ENCODE assay signal across 12 cellular contexts in the genomic region with DNA sequence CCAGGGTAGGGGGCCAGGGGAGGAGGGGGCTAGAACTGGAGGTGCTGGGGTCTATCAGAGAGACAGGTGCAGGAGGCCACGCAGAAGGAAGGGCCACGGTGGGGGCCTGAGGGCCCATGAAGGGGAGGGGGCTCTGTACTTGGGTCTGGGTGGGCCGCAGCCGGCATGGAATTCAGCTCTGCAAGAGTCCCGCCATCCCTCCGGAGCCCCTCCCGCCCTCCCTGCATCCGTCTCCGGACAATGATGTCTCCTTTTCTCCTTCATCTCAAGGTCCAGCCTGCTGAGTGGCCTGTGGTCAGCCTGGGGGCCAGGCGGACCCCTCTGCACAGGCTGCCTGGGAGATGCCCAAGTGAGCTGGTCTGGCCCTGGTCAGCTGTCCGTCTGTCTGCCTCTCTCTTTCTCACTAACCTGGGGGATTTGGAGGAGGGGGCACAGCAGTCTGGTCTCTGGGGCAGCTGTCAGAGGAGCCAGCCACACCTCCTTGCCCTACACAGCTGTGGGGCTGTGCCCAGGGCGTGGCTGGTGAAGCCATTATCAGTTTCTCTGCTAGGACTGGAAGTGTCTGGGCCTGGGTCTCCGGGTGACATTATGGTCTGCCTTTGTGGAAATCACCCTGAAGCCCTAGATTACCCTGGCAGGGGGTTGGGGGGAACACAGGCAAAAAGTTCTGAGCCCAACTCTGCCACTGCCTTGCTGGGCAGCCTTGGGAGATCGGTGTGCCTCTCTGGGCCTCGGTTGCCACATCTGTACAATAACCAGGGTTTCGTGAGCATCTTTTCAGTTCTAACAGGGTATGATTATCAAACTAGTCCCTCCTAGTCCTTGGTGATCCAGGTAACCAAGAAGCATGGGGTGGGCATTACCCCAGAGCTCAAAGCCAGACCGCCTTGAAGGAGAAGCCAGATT. TPM values are rescaled to one million over a fixed set of nuclear protein-coding genes. Genes with fewer than 3 reads are reported as not detected.
DNase-seq lines count a peak whose midpoint lies in the region; ATAC-seq and TF ChIP-seq lines count a peak whose summit lies in the region.
"Had no signal": no experiment of that assay in that cellular context is flagged by ENCODE, and none has a peak within 500 bp of the region (broad histone marks: within the 10 kb centered on the region; RNA-seq: fewer than 3 reads in every experiment).

No MANE protein-coding gene starts in this region.

- H3K4me1 Mint-ChIP-seq in activated naive CD4-positive, alpha-beta T cell treated with anti-CD3 and anti-CD28 coated beads, Interleukin-2, amount 10 ng/mL, durations not matched to agents 7 days and 5 days = peaks cover 17% of the 10 kb centered on the region
- H3K4me1 Mint-ChIP-seq in activated naive CD8-positive, alpha-beta T cell treated with anti-CD3 and anti-CD28 coated beads, Interleukin-2, amount 10 ng/mL, durations not matched to agents 7 days and 5 days = peaks cover 10% of the 10 kb centered on the region
- H3K4me1 Mint-ChIP-seq in memory B cell = peaks cover 14% of the 10 kb centered on the region
- H3K4me1 Mint-ChIP-seq in type B pancreatic cell (ENCODE audit: unreplicated experiment) = no peaks in the 10 kb centered on the region

- no peak for TF ChIP-seq CTCF in type B pancreatic cell (conservative IDR thresholded peaks at IDR 0.05)

- POLR2A ChIA-PET in activated naive CD8-positive, alpha-beta T cell treated with anti-CD3 and anti-CD28 coated beads, Interleukin-2, amount 10 ng/mL, durations not matched to agents 7 days and 5 days (lab: Charles Lee) = interaction anchor here (1.1 kb wide), 1 partner anchor 14 kb away, joined by 4 read pairs; no protein-coding TSS in a partner anchor

- CTCF ChIA-PET in activated naive CD4-positive, alpha-beta T cell treated with anti-CD3 and anti-CD28 coated beads, Interleukin-2, amount 10 ng/mL, durations not matched to agents 7 days and 5 days (lab: Charles Lee) = interaction anchor here (0.9 to 1.0 kb wide), 2 partner anchors 9 to 15 kb away, joined by 3 read pairs; no protein-coding TSS in a partner anchor

- no peak overlapping the region for H3K27ac Mint-ChIP-seq in activated naive CD4-positive, alpha-beta T cell treated with anti-CD3 and anti-CD28 coated beads, Interleukin-2, amount 10 ng/mL, durations not matched to agents 7 days and 5 days
- H3K27ac Mint-ChIP-seq in activated naive CD4-positive, alpha-beta T cell treated with anti-CD3 and anti-CD28 coated beads, Interleukin-2, amount 50 U/mL, for 72 hours = no peak overlapping the region
- no peak overlapping the region for H3K27ac Mint-ChIP-seq in activated naive CD8-positive, alpha-beta T cell treated with anti-CD3 and anti-CD28 coated beads, Interleukin-2, amount 10 ng/mL, durations not matched to agents 7 days and 5 days
- no peak overlapping the region for H3K27ac Mint-ChIP-seq in memory B cell
- H3K27ac Mint-ChIP-seq in type B pancreatic cell = no peak overlapping the region

- peaks cover 89% of the 10 kb centered on the region for H3K27me3 Mint-ChIP-seq in activated naive CD4-positive, alpha-beta T cell treated with anti-CD3 and anti-CD28 coated beads, Interleukin-2, amount 10 ng/mL, durations not matched to agents 7 days and 5 days
- H3K27me3 Mint-ChIP-seq in activated naive CD8-positive, alpha-beta T cell treated with anti-CD3 and anti-CD28 coated beads, Interleukin-2, amount 10 ng/mL, durations not matched to agents 7 days and 5 days = peaks cover 53% of the 10 kb centered on the region
- peaks cover 27% of the 10 kb centered on the region for H3K27me3 Mint-ChIP-seq in memory B cell
- peaks cover 60% of the 10 kb centered on the region for H3K27me3 Mint-ChIP-seq in type B pancreatic cell

- DNase-seq in activated naive CD4-positive, alpha-beta T cell treated with anti-CD3 and anti-CD28 coated beads, Interleukin-2, amount 10 ng/mL, durations not matched to agents 7 days and 5 days = no peak
- DNase-seq in activated naive CD4-positive, alpha-beta T cell treated with anti-CD3 and anti-CD28 coated beads, Interleukin-2, amount 50 U/mL, for 72 hours (ENCODE audit: low spot score in 2 of 2) = no peak
- DNase-seq in activated naive CD8-positive, alpha-beta T cell treated with anti-CD3 and anti-CD28 coated beads, Interleukin-2, amount 10 ng/mL, durations not matched to agents 7 days and 5 days = no peak
- DNase-seq in memory B cell (ENCODE audit: low spot score in 2 of 2) = no peak
- no peak for DNase-seq in type B pancreatic cell (ENCODE audit: extremely low spot score, unreplicated experiment)
- DNase-seq in activated gamma-delta T cell (lab: John Stamatoyannopoulos, UW) = no peak
- no peak for DNase-seq in NCI-H524 treated with DMSO at 0.1 percent for 48 hours (lab: John Stamatoyannopoulos, UW)
- DNase-seq in stimulated activated CD4-positive, alpha-beta T cell treated with anti-CD3 and anti-CD28 coated beads, Interleukin-2, amount 100 ng/mL, for 48 hours = no peak
- DNase-seq: foreskin keratinocyte; MV-4-11; NK-92 treated with Interleukin-12 subunit alpha and Interleukin-12 subunit beta, amount 100 ng/mL, for 24 hours; stimulated activated CD4-positive, alpha-beta T cell treated with anti-CD3 and anti-CD28 coated beads, Interleukin-4, amount 100 ng/mL, for 4 hours had no signal

- no peaks in the 10 kb centered on the region for H3K9me3 Mint-ChIP-seq in activated naive CD4-positive, alpha-beta T cell treated with anti-CD3 and anti-CD28 coated beads, Interleukin-2, amount 10 ng/mL, durations not matched to agents 7 days and 5 days
- H3K9me3 Mint-ChIP-seq in activated naive CD4-positive, alpha-beta T cell treated with anti-CD3 and anti-CD28 coated beads, Interleukin-2, amount 50 U/mL, for 72 hours = no peaks in the 10 kb centered on the region
- no peaks in the 10 kb centered on the region for H3K9me3 Mint-ChIP-seq in activated naive CD8-positive, alpha-beta T cell treated with anti-CD3 and anti-CD28 coated beads, Interleukin-2, amount 10 ng/mL, durations not matched to agents 7 days and 5 days
- H3K9me3 Mint-ChIP-seq in memory B cell = no peaks in the 10 kb centered on the region
- no peaks in the 10 kb centered on the region for H3K9me3 Mint-ChIP-seq in type B pancreatic cell

- no peaks in the 10 kb centered on the region for H3K36me3 Mint-ChIP-seq in activated naive CD4-positive, alpha-beta T cell treated with anti-CD3 and anti-CD28 coated beads, Interleukin-2, amount 10 ng/mL, durations not matched to agents 7 days and 5 days
- peaks cover 0 to 5% of the 10 kb centered on the region in 2 donors for H3K36me3 Mint-ChIP-seq in activated naive CD4-positive, alpha-beta T cell treated with anti-CD3 and anti-CD28 coated beads, Interleukin-2, amount 50 U/mL, for 72 hours
- peaks cover 2% of the 10 kb centered on the region for H3K36me3 Mint-ChIP-seq in activated naive CD8-positive, alpha-beta T cell treated with anti-CD3 and anti-CD28 coated beads, Interleukin-2, amount 10 ng/mL, durations not matched to agents 7 days and 5 days
- peaks cover 7% of the 10 kb centered on the region for H3K36me3 Mint-ChIP-seq in memory B cell
- H3K36me3 Mint-ChIP-seq in type B pancreatic cell = no peaks in the 10 kb centered on the region

- peak overlapping the region; percentile 42 for H3K4me3 Mint-ChIP-seq in activated naive CD4-positive, alpha-beta T cell treated with anti-CD3 and anti-CD28 coated beads, Interleukin-2, amount 10 ng/mL, durations not matched to agents 7 days and 5 days
- H3K4me3 Mint-ChIP-seq in activated naive CD8-positive, alpha-beta T cell treated with anti-CD3 and anti-CD28 coated beads, Interleukin-2, amount 10 ng/mL, durations not matched to agents 7 days and 5 days = peak overlapping the region; percentile 62
- H3K4me3 Mint-ChIP-seq in memory B cell = peak overlapping the region; percentile 62
- H3K4me3 Mint-ChIP-seq in type B pancreatic cell = peak overlapping the region; percentile 80

- ATAC-seq in activated naive CD4-positive, alpha-beta T cell treated with anti-CD3 and anti-CD28 coated beads, Interleukin-2, amount 50 U/mL, for 72 hours = no peak
- ATAC-seq in activated naive CD8-positive, alpha-beta T cell treated with anti-CD3 and anti-CD28 coated beads, Interleukin-2, amount 10 ng/mL, durations not matched to agents 7 days and 5 days (ENCODE audit: low read depth) = no peak
- no peak for ATAC-seq in memory B cell (ENCODE audit: low read depth)

RNA-seq across cellular contexts. Expression of gene HSPB1, which starts 19.0 kb away (rescaled TPM):
- 10 to 100 TPM; 42.5 to 78.1 TPM for total RNA-seq in activated naive CD4-positive, alpha-beta T cell treated with anti-CD3 and anti-CD28 coated beads, Interleukin-2, amount 50 U/mL, for 72 hours
- total RNA-seq in activated naive CD8-positive, alpha-beta T cell treated with anti-CD3 and anti-CD28 coated beads, Interleukin-2, amount 10 ng/mL, durations not matched to agents 7 days and 5 days = 10 to 100 TPM; 43.3 to 47.9 TPM
- total RNA-seq in type B pancreatic cell (ENCODE audit: low replicate concordance) = 228 and 315 TPM in 2 replicates
